Comparison of ENCODE assay signal across 10 cellular contexts in genomic region chr11:616320-617220, GRCh38. TPM values are rescaled to one million over a fixed set of nuclear protein-coding genes. Genes with fewer than 3 reads are reported as not detected.
A peak's percentile ranks its signal among the peaks of the same experiment; 100 is the strongest.
DNase-seq lines count a peak whose midpoint lies in the region; ATAC-seq, FAIRE-seq and TF ChIP-seq lines count a peak whose summit lies in the region.
"Had no signal": no experiment of that assay in that cellular context is flagged by ENCODE, and none has a peak within 500 bp of the region (broad histone marks: within the 10 kb centered on the region; RNA-seq: fewer than 3 reads in every experiment).

No MANE protein-coding gene starts in this region.

- TF ChIP-seq RAD21 in HepG2 (CRISPR knock-in tag; IDR thresholded peaks at IDR 0.05): no peak

- H3K27me3 Mint-ChIP-seq in activated CD4-positive, alpha-beta T cell treated with anti-CD3 and anti-CD28 coated beads, Interleukin-2, amount 10 ng/mL, durations not matched to agents 7 days and 5 days: no peaks in the 10 kb centered on the region
- no peaks in the 10 kb centered on the region for H3K27me3 Mint-ChIP-seq in activated naive CD8-positive, alpha-beta T cell treated with anti-CD3 and anti-CD28 coated beads for 36 hours

- POLR2A ChIA-PET in activated CD4-positive, alpha-beta T cell treated with anti-CD3 and anti-CD28 coated beads, Interleukin-2, amount 10 ng/mL, durations not matched to agents 7 days and 5 days (lab: Charles Lee): interaction anchor here (0.6 kb wide), 1 partner anchor 300 kb away, joined by 5 read pairs; no protein-coding TSS in a partner anchor
- POLR2A ChIA-PET in HepG2 (lab: Yijun Ruan, JAX): no interaction called here

- ATAC-seq in HepG2 (no peak), HG03139 (IDR thresholded peaks at IDR 0.05; ENCODE audit: unreplicated experiment) (no peak), foreskin keratinocyte (no peak)

- DNase-seq in activated CD4-positive, alpha-beta T cell treated with anti-CD3 and anti-CD28 coated beads, Interleukin-2, amount 10 ng/mL, durations not matched to agents 7 days and 5 days: no peak
- no peak for DNase-seq in activated CD4-positive, alpha-beta T cell treated with anti-CD3 and anti-CD28 coated beads for 1 hour
- DNase-seq in activated naive CD8-positive, alpha-beta T cell treated with anti-CD3 and anti-CD28 coated beads for 36 hours: no peak
- no peak for DNase-seq in HepG2 (ENCODE audit: low spot score)
- DNase-seq in foreskin keratinocyte: no peak
- DNase-seq in NCI-H1417 treated with DMSO at 0.1 percent for 48 hours (lab: John Stamatoyannopoulos, UW): no peak

- in situ Hi-C loops in HepG2 (cut with HindIII; ENCODE audit: extremely low pct_ligation_motif_present, low pct_unique_long_range_greater_than_20kb): no loop called here

- CTCF ChIA-PET in activated CD4-positive, alpha-beta T cell treated with anti-CD3 and anti-CD28 coated beads, Interleukin-2, amount 10 ng/mL, durations not matched to agents 7 days and 5 days (lab: Charles Lee): interaction anchor here (0.6 to 1.5 kb wide), 3 partner anchors 9 to 366 kb away, joined by 3 read pairs; no protein-coding TSS in a partner anchor
- CTCF ChIA-PET in HepG2 (lab: Yijun Ruan, JAX; ENCODE audit: low intra/inter-chr PET ratio, low total read pairs): no interaction called here

- H3K27ac Mint-ChIP-seq in activated CD4-positive, alpha-beta T cell treated with anti-CD3 and anti-CD28 coated beads, Interleukin-2, amount 10 ng/mL, durations not matched to agents 7 days and 5 days: peak overlapping the region; percentile 95
- peak overlapping the region; percentile 94 for H3K27ac Mint-ChIP-seq in activated naive CD8-positive, alpha-beta T cell treated with anti-CD3 and anti-CD28 coated beads for 36 hours

- H3K27ac ChIP-seq in HepG2 (ENCODE audit: extremely low read length, insufficient read depth, low read length) (no peak overlapping the region), thymus (ENCODE audit: low read depth) (peak overlapping the region; percentile 98), foreskin keratinocyte (no peak overlapping the region)

- no peak overlapping the region for H3K9ac ChIP-seq in HepG2 (ENCODE audit: insufficient read depth, low read depth, low read length)

- H2AFZ ChIP-seq in HepG2 (ENCODE audit: low read length): no peak overlapping the region

- 96% methylated on average over 33 of the region's 39 CpGs for WGBS in HepG2 (ENCODE audit: low lambda C conversion rate)
- 59% methylated on average over 39 of the region's 39 CpGs for WGBS in thymus

- H3K4me3 ChIP-seq in HepG2 (replicated peaks in 1 of 3; ENCODE audit: insufficient read depth in 1 of 3, low read depth in 2 of 3, low read length in 3 of 3) (no peak overlapping the region), thymus (ENCODE audit: low read length) (peak overlapping the region; percentile 94)

- H3K4me1 ChIP-seq in HepG2 (ENCODE audit: insufficient read depth, low read length) (no peaks in the 10 kb centered on the region), thymus (ENCODE audit: control insufficient read depth, insufficient read depth, low read length) (peaks cover 9% of the 10 kb centered on the region), foreskin keratinocyte (peaks cover 9% of the 10 kb centered on the region)

- peaks cover 3% of the 10 kb centered on the region; the same call in 1 of the 2 replicates for H4K20me1 ChIP-seq in HepG2 (ENCODE audit: insufficient read depth, low read length)

- peaks cover 25% of the 10 kb centered on the region for H3K4me1 Mint-ChIP-seq in activated CD4-positive, alpha-beta T cell treated with anti-CD3 and anti-CD28 coated beads, Interleukin-2, amount 10 ng/mL, durations not matched to agents 7 days and 5 days
- H3K4me1 Mint-ChIP-seq in activated naive CD8-positive, alpha-beta T cell treated with anti-CD3 and anti-CD28 coated beads for 36 hours: peaks cover 10% of the 10 kb centered on the region

- no peaks in the 10 kb centered on the region for H3K79me2 ChIP-seq in HepG2 (ENCODE audit: insufficient read depth, low read length)

- H3K36me3 ChIP-seq in HepG2 (replicated peaks in 1 of 2; ENCODE audit: control insufficient read depth in 1 of 2, insufficient read depth in 2 of 2, low read length in 2 of 2) (peaks cover 12 to 33% of the 10 kb centered on the region in 2 experiments; a peak in 4 of 5 replicates), thymus (ENCODE audit: control insufficient read depth, insufficient read depth) (peaks cover 36% of the 10 kb centered on the region)

- FAIRE-seq in HepG2 (lab: Jason Lieb, UNC): no peak

- peak overlapping the region; percentile 91 for H3K4me3 Mint-ChIP-seq in activated CD4-positive, alpha-beta T cell treated with anti-CD3 and anti-CD28 coated beads, Interleukin-2, amount 10 ng/mL, durations not matched to agents 7 days and 5 days
- H3K4me3 Mint-ChIP-seq in activated naive CD8-positive, alpha-beta T cell treated with anti-CD3 and anti-CD28 coated beads for 36 hours: peak overlapping the region; percentile 85

- H3K9me3 Mint-ChIP-seq in activated CD4-positive, alpha-beta T cell treated with anti-CD3 and anti-CD28 coated beads, Interleukin-2, amount 10 ng/mL, durations not matched to agents 7 days and 5 days: no peaks in the 10 kb centered on the region
- H3K9me3 Mint-ChIP-seq in activated naive CD8-positive, alpha-beta T cell treated with anti-CD3 and anti-CD28 coated beads for 36 hours: no peaks in the 10 kb centered on the region

- H3K9me3 ChIP-seq in HepG2 (ENCODE audit: low read length) (no peaks in the 10 kb centered on the region), thymus (ENCODE audit: control insufficient read depth) (no peaks in the 10 kb centered on the region)

- no TSS peak for BruUV-seq in HepG2 (replicated peaks; lab: Mats Ljungman, UMichigan)

- intact Hi-C loops in HepG2 (cut with micrococcal nuclease; ENCODE audit: unreplicated experiment): loop anchor here (10.0 kb wide), 1 partner anchor 62 kb away; no protein-coding TSS in a partner anchor

- H3K4me2 ChIP-seq in HepG2 (ENCODE audit: low read depth, low read length): no peak overlapping the region

- no peak for TF ChIP-seq CTCF in HepG2 (CRISPR knock-in tag; IDR thresholded peaks at IDR 0.05)
- no peak for TF ChIP-seq CTCF in foreskin keratinocyte (conservative IDR thresholded peaks at IDR 0.05)

- H3K36me3 Mint-ChIP-seq in activated CD4-positive, alpha-beta T cell treated with anti-CD3 and anti-CD28 coated beads, Interleukin-2, amount 10 ng/mL, durations not matched to agents 7 days and 5 days (ENCODE audit: low read depth): peaks cover 27% of the 10 kb centered on the region
- peaks cover 10% of the 10 kb centered on the region for H3K36me3 Mint-ChIP-seq in activated naive CD8-positive, alpha-beta T cell treated with anti-CD3 and anti-CD28 coated beads for 36 hours

- TF ChIP-seq EP300 in HepG2 (IDR thresholded peaks at IDR 0.05; ENCODE audit: low read depth in 2 of 2, low read length in 2 of 2) (no peak), HepG2 (CRISPR knock-in tag; IDR thresholded peaks at IDR 0.05; ENCODE audit: borderline replicate concordance) (no peak)

- no peak; a peak in 1 of 4 replicates for TF ChIP-seq POLR2A in HepG2 (IDR thresholded peaks at IDR 0.05; ENCODE audit: insufficient read depth in 1 of 2, low read depth in 2 of 2, low read length in 2 of 2)

- H3K27me3 ChIP-seq in HepG2 (ENCODE audit: control insufficient read depth in 1 of 2, insufficient read depth in 2 of 2, low read length in 2 of 2) (no peaks in the 10 kb centered on the region), thymus (ENCODE audit: control insufficient read depth, insufficient read depth) (no peaks in the 10 kb centered on the region), foreskin keratinocyte (no peaks in the 10 kb centered on the region)

RNA-seq across cellular contexts. Expression of gene IRF7, which starts 0.8 kb away (rescaled TPM):
- total RNA-seq in activated CD4-positive, alpha-beta T cell treated with anti-CD3 and anti-CD28 coated beads, Interleukin-2, amount 10 ng/mL, durations not matched to agents 7 days and 5 days: 100 to 1,000 TPM; 152 to 154 TPM
- total RNA-seq in activated naive CD8-positive, alpha-beta T cell treated with anti-CD3 and anti-CD28 coated beads for 36 hours: 10 to 100 TPM; 60.6 to 61.2 TPM
- not detected in 2 replicates for total RNA-seq in HepG2 (2016; rRNA removed; fragmentation: Illumina TruSeq; extraction: Trizol)
- not detected in 2 replicates for total RNA-seq in HepG2 (2016; cell fraction: cytosol; rRNA removed; fragmentation: Illumina TruSeq; extraction: Trizol; ENCODE audit: low read depth)
- not detected in 2 replicates for total RNA-seq in HepG2 (2016; cell fraction: insoluble cytoplasmic fraction; rRNA removed; fragmentation: Illumina TruSeq; extraction: Trizol)
- total RNA-seq in HepG2 (2016; cell fraction: membrane; rRNA removed; fragmentation: Illumina TruSeq; extraction: Trizol): not detected in 2 replicates
- not detected in 2 replicates for total RNA-seq in HepG2 (2016; cell fraction: nucleus; rRNA removed; fragmentation: Illumina TruSeq; extraction: Trizol)
- 0.04 TPM in 1 of 2 replicates, not detected in the other for polyA plus RNA-seq in HepG2 (2011; rRNA removed)
- polyA plus RNA-seq in HepG2 (2011; cell fraction: cytosol; rRNA removed): 0.03 TPM in 1 of 2 replicates, not detected in the other
- 0.47 and 0.69 TPM in 2 replicates for polyA plus RNA-seq in HepG2 (2011; cell fraction: nucleus; rRNA removed)
- polyA plus RNA-seq in HepG2 (2012): 0.42 and 0.91 TPM in 2 replicates
- polyA plus RNA-seq in HepG2 (2016; cell fraction: cytosol; fragmentation: Illumina TruSeq; extraction: Trizol; ENCODE audit: low read depth): not detected in 2 replicates
- polyA plus RNA-seq in HepG2 (2016; cell fraction: insoluble cytoplasmic fraction; fragmentation: Illumina TruSeq; extraction: Trizol; ENCODE audit: low read depth): not detected in 2 replicates
- polyA plus RNA-seq in HepG2 (2016; cell fraction: membrane; fragmentation: Illumina TruSeq; extraction: Trizol; ENCODE audit: low read depth): not detected in 2 replicates
- not detected in 2 replicates for polyA plus RNA-seq in HepG2 (2016; cell fraction: nucleus; fragmentation: Illumina TruSeq; extraction: Trizol; ENCODE audit: insufficient read depth, low read depth)
- 3.8 TPM in 1 of 2 replicates, not detected in the other for polyA minus RNA-seq in HepG2 (2011; rRNA and poly(A)+ RNA removed; ENCODE audit: low replicate concordance)
- polyA minus RNA-seq in HepG2 (2011; cell fraction: cytosol; rRNA and poly(A)+ RNA removed): not detected in 2 replicates
- not detected in 2 replicates for polyA minus RNA-seq in HepG2 (2011; cell fraction: nucleus; rRNA and poly(A)+ RNA removed)
- polyA plus RNA-seq in thymus: 102 TPM
- 52.1 and 66.7 TPM in 2 replicates for total RNA-seq in foreskin keratinocyte
- polyA plus RNA-seq in foreskin keratinocyte: 54.0 and 66.9 TPM in 2 replicates

RNA-seq across cellular contexts. Expression of gene CDHR5, which starts 8.2 kb away (rescaled TPM):
- total RNA-seq in activated CD4-positive, alpha-beta T cell treated with anti-CD3 and anti-CD28 coated beads, Interleukin-2, amount 10 ng/mL, durations not matched to agents 7 days and 5 days: not detected
- total RNA-seq in activated naive CD8-positive, alpha-beta T cell treated with anti-CD3 and anti-CD28 coated beads for 36 hours: not detected
- 0.21 and 0.46 TPM in 2 replicates for total RNA-seq in HepG2 (2016; rRNA removed; fragmentation: Illumina TruSeq; extraction: Trizol)
- 0.09 TPM in 1 of 2 replicates, not detected in the other for total RNA-seq in HepG2 (2016; cell fraction: cytosol; rRNA removed; fragmentation: Illumina TruSeq; extraction: Trizol; ENCODE audit: low read depth)
- 0.52 TPM in 1 of 2 replicates, not detected in the other for total RNA-seq in HepG2 (2016; cell fraction: insoluble cytoplasmic fraction; rRNA removed; fragmentation: Illumina TruSeq; extraction: Trizol)
- total RNA-seq in HepG2 (2016; cell fraction: membrane; rRNA removed; fragmentation: Illumina TruSeq; extraction: Trizol): 0.25 and 0.52 TPM in 2 replicates
- total RNA-seq in HepG2 (2016; cell fraction: nucleus; rRNA removed; fragmentation: Illumina TruSeq; extraction: Trizol): 0.65 and 0.72 TPM in 2 replicates
- polyA plus RNA-seq in HepG2 (2011; rRNA removed): 0.68 and 0.71 TPM in 2 replicates
- 0.19 and 0.67 TPM in 2 replicates for polyA plus RNA-seq in HepG2 (2011; cell fraction: cytosol; rRNA removed)
- 1.8 and 3.5 TPM in 2 replicates for polyA plus RNA-seq in HepG2 (2011; cell fraction: nucleus; rRNA removed)
- polyA plus RNA-seq in HepG2 (2012): 0.37 and 0.71 TPM in 2 replicates
- polyA plus RNA-seq in HepG2 (2016; cell fraction: cytosol; fragmentation: Illumina TruSeq; extraction: Trizol; ENCODE audit: low read depth): 0.06 and 0.12 TPM in 2 replicates
- 0.70 and 0.90 TPM in 2 replicates for polyA plus RNA-seq in HepG2 (2016; cell fraction: insoluble cytoplasmic fraction; fragmentation: Illumina TruSeq; extraction: Trizol; ENCODE audit: low read depth)
- 0.11 and 0.40 TPM in 2 replicates for polyA plus RNA-seq in HepG2 (2016; cell fraction: membrane; fragmentation: Illumina TruSeq; extraction: Trizol; ENCODE audit: low read depth)
- 3.1 and 3.6 TPM in 2 replicates for polyA plus RNA-seq in HepG2 (2016; cell fraction: nucleus; fragmentation: Illumina TruSeq; extraction: Trizol; ENCODE audit: insufficient read depth, low read depth)
- polyA minus RNA-seq in HepG2 (2011; rRNA and poly(A)+ RNA removed; ENCODE audit: low replicate concordance): 0.62 TPM in 1 of 2 replicates, not detected in the other
- polyA minus RNA-seq in HepG2 (2011; cell fraction: cytosol; rRNA and poly(A)+ RNA removed): 0.40 TPM in 1 of 2 replicates, not detected in the other
- polyA minus RNA-seq in HepG2 (2011; cell fraction: nucleus; rRNA and poly(A)+ RNA removed): 0.26 and 0.75 TPM in 2 replicates
- 0.05 TPM for polyA plus RNA-seq in thymus
- not detected in 2 replicates for total RNA-seq in foreskin keratinocyte
- not detected in 2 replicates for polyA plus RNA-seq in foreskin keratinocyte
- total RNA-seq: pulmonary artery endothelial cell had no signal

RNA-seq across cellular contexts. Expression of gene SCT, which starts 10.4 kb away (rescaled TPM):
- total RNA-seq in activated CD4-positive, alpha-beta T cell treated with anti-CD3 and anti-CD28 coated beads, Interleukin-2, amount 10 ng/mL, durations not matched to agents 7 days and 5 days: not detected
- not detected for total RNA-seq in activated naive CD8-positive, alpha-beta T cell treated with anti-CD3 and anti-CD28 coated beads for 36 hours
- total RNA-seq in HepG2 (2016; rRNA removed; fragmentation: Illumina TruSeq; extraction: Trizol) (not detected in 2 replicates), foreskin keratinocyte (not detected in 2 replicates)
- total RNA-seq in HepG2 (2016; cell fraction: cytosol; rRNA removed; fragmentation: Illumina TruSeq; extraction: Trizol; ENCODE audit: low read depth): not detected in 2 replicates
- not detected in 2 replicates for total RNA-seq in HepG2 (2016; cell fraction: insoluble cytoplasmic fraction; rRNA removed; fragmentation: Illumina TruSeq; extraction: Trizol)
- not detected in 2 replicates for total RNA-seq in HepG2 (2016; cell fraction: membrane; rRNA removed; fragmentation: Illumina TruSeq; extraction: Trizol)
- not detected in 2 replicates for total RNA-seq in HepG2 (2016; cell fraction: nucleus; rRNA removed; fragmentation: Illumina TruSeq; extraction: Trizol)
- polyA plus RNA-seq in HepG2 (2011; rRNA removed) (not detected in 2 replicates), thymus (0.25 TPM), foreskin keratinocyte (not detected in 2 replicates)
- not detected in 2 replicates for polyA plus RNA-seq in HepG2 (2011; cell fraction: cytosol; rRNA removed)
- not detected in 2 replicates for polyA plus RNA-seq in HepG2 (2011; cell fraction: nucleus; rRNA removed)
- polyA plus RNA-seq in HepG2 (2012): not detected in 2 replicates
- polyA plus RNA-seq in HepG2 (2016; cell fraction: cytosol; fragmentation: Illumina TruSeq; extraction: Trizol; ENCODE audit: low read depth): not detected in 2 replicates
- polyA plus RNA-seq in HepG2 (2016; cell fraction: insoluble cytoplasmic fraction; fragmentation: Illumina TruSeq; extraction: Trizol; ENCODE audit: low read depth): not detected in 2 replicates
- not detected in 2 replicates for polyA plus RNA-seq in HepG2 (2016; cell fraction: membrane; fragmentation: Illumina TruSeq; extraction: Trizol; ENCODE audit: low read depth)
- not detected in 2 replicates for polyA plus RNA-seq in HepG2 (2016; cell fraction: nucleus; fragmentation: Illumina TruSeq; extraction: Trizol; ENCODE audit: insufficient read depth, low read depth)
- polyA minus RNA-seq in HepG2 (2011; rRNA and poly(A)+ RNA removed; ENCODE audit: low replicate concordance): not detected in 2 replicates
- polyA minus RNA-seq in HepG2 (2011; cell fraction: cytosol; rRNA and poly(A)+ RNA removed): not detected in 2 replicates
- not detected in 2 replicates for polyA minus RNA-seq in HepG2 (2011; cell fraction: nucleus; rRNA and poly(A)+ RNA removed)
- total RNA-seq: NCI-H460, pulmonary artery endothelial cell had no signal

RNA-seq across cellular contexts. Expression of gene DRD4, which starts 20.5 kb away (rescaled TPM):
- under 1 TPM; 0.21 to 0.30 TPM for total RNA-seq in activated CD4-positive, alpha-beta T cell treated with anti-CD3 and anti-CD28 coated beads, Interleukin-2, amount 10 ng/mL, durations not matched to agents 7 days and 5 days
- under 1 TPM; 0.26 to 0.37 TPM for total RNA-seq in activated naive CD8-positive, alpha-beta T cell treated with anti-CD3 and anti-CD28 coated beads for 36 hours
- total RNA-seq in HepG2 (2016; rRNA removed; fragmentation: Illumina TruSeq; extraction: Trizol): 0.13 TPM in 1 of 2 replicates, not detected in the other
- not detected in 2 replicates for total RNA-seq in HepG2 (2016; cell fraction: cytosol; rRNA removed; fragmentation: Illumina TruSeq; extraction: Trizol; ENCODE audit: low read depth)
- total RNA-seq in HepG2 (2016; cell fraction: insoluble cytoplasmic fraction; rRNA removed; fragmentation: Illumina TruSeq; extraction: Trizol): not detected in 2 replicates
- 0.15 TPM in 1 of 2 replicates, not detected in the other for total RNA-seq in HepG2 (2016; cell fraction: membrane; rRNA removed; fragmentation: Illumina TruSeq; extraction: Trizol)
- total RNA-seq in HepG2 (2016; cell fraction: nucleus; rRNA removed; fragmentation: Illumina TruSeq; extraction: Trizol): not detected in 2 replicates
- 0.09 TPM in 2 replicates for polyA plus RNA-seq in HepG2 (2011; rRNA removed)
- polyA plus RNA-seq in HepG2 (2011; cell fraction: cytosol; rRNA removed): 0.11 TPM in 1 of 2 replicates, not detected in the other
- polyA plus RNA-seq in HepG2 (2011; cell fraction: nucleus; rRNA removed): 1.3 and 1.6 TPM in 2 replicates
- 0.60 and 0.79 TPM in 2 replicates for polyA plus RNA-seq in HepG2 (2012)
- polyA plus RNA-seq in HepG2 (2016; cell fraction: cytosol; fragmentation: Illumina TruSeq; extraction: Trizol; ENCODE audit: low read depth): 0.18 and 0.26 TPM in 2 replicates
- polyA plus RNA-seq in HepG2 (2016; cell fraction: insoluble cytoplasmic fraction; fragmentation: Illumina TruSeq; extraction: Trizol; ENCODE audit: low read depth): 0.16 and 0.24 TPM in 2 replicates
- 0.22 and 0.28 TPM in 2 replicates for polyA plus RNA-seq in HepG2 (2016; cell fraction: membrane; fragmentation: Illumina TruSeq; extraction: Trizol; ENCODE audit: low read depth)
- polyA plus RNA-seq in HepG2 (2016; cell fraction: nucleus; fragmentation: Illumina TruSeq; extraction: Trizol; ENCODE audit: insufficient read depth, low read depth): 1.4 and 1.5 TPM in 2 replicates
- polyA minus RNA-seq in HepG2 (2011; rRNA and poly(A)+ RNA removed; ENCODE audit: low replicate concordance): 0.42 TPM in 1 of 2 replicates, not detected in the other
- polyA minus RNA-seq in HepG2 (2011; cell fraction: cytosol; rRNA and poly(A)+ RNA removed): not detected in 2 replicates
- polyA minus RNA-seq in HepG2 (2011; cell fraction: nucleus; rRNA and poly(A)+ RNA removed): 0.26 and 0.50 TPM in 2 replicates
- polyA plus RNA-seq in thymus: 0.82 TPM
- total RNA-seq in foreskin keratinocyte: not detected in 2 replicates
- 0.10 TPM in 1 of 2 replicates, not detected in the other for polyA plus RNA-seq in foreskin keratinocyte
- total RNA-seq: pulmonary artery endothelial cell had no signal

RNA-seq across cellular contexts. Expression of gene PHRF1, which starts 40.3 kb away (rescaled TPM):
- total RNA-seq in activated CD4-positive, alpha-beta T cell treated with anti-CD3 and anti-CD28 coated beads, Interleukin-2, amount 10 ng/mL, durations not matched to agents 7 days and 5 days: 10 to 100 TPM; 46.8 to 48.6 TPM
- total RNA-seq in activated naive CD8-positive, alpha-beta T cell treated with anti-CD3 and anti-CD28 coated beads for 36 hours: 10 to 100 TPM; 42.3 to 44.3 TPM
- total RNA-seq in HepG2 (2016; rRNA removed; fragmentation: Illumina TruSeq; extraction: Trizol) (13.7 and 16.7 TPM in 2 replicates), foreskin keratinocyte (28.4 and 30.4 TPM in 2 replicates)
- 7.4 and 7.9 TPM in 2 replicates for total RNA-seq in HepG2 (2016; cell fraction: cytosol; rRNA removed; fragmentation: Illumina TruSeq; extraction: Trizol; ENCODE audit: low read depth)
- total RNA-seq in HepG2 (2016; cell fraction: insoluble cytoplasmic fraction; rRNA removed; fragmentation: Illumina TruSeq; extraction: Trizol): 10.7 and 17.0 TPM in 2 replicates
- 5.1 and 6.1 TPM in 2 replicates for total RNA-seq in HepG2 (2016; cell fraction: membrane; rRNA removed; fragmentation: Illumina TruSeq; extraction: Trizol)
- total RNA-seq in HepG2 (2016; cell fraction: nucleus; rRNA removed; fragmentation: Illumina TruSeq; extraction: Trizol): 10.8 and 14.2 TPM in 2 replicates
- polyA plus RNA-seq in HepG2 (2011; rRNA removed) (8.2 and 11.2 TPM in 2 replicates), thymus (23.7 TPM), foreskin keratinocyte (14.2 and 15.1 TPM in 2 replicates)
- polyA plus RNA-seq in HepG2 (2011; cell fraction: cytosol; rRNA removed): 4.8 and 7.0 TPM in 2 replicates
- 30.1 and 30.7 TPM in 2 replicates for polyA plus RNA-seq in HepG2 (2011; cell fraction: nucleus; rRNA removed)
- 7.4 and 8.1 TPM in 2 replicates for polyA plus RNA-seq in HepG2 (2012)
- 1.6 and 1.8 TPM in 2 replicates for polyA plus RNA-seq in HepG2 (2016; cell fraction: cytosol; fragmentation: Illumina TruSeq; extraction: Trizol; ENCODE audit: low read depth)
- polyA plus RNA-seq in HepG2 (2016; cell fraction: insoluble cytoplasmic fraction; fragmentation: Illumina TruSeq; extraction: Trizol; ENCODE audit: low read depth): 10.7 and 13.7 TPM in 2 replicates
- polyA plus RNA-seq in HepG2 (2016; cell fraction: membrane; fragmentation: Illumina TruSeq; extraction: Trizol; ENCODE audit: low read depth): 2.1 and 2.5 TPM in 2 replicates
- polyA plus RNA-seq in HepG2 (2016; cell fraction: nucleus; fragmentation: Illumina TruSeq; extraction: Trizol; ENCODE audit: insufficient read depth, low read depth): 25.7 and 27.7 TPM in 2 replicates
- 13.6 and 18.7 TPM in 2 replicates for polyA minus RNA-seq in HepG2 (2011; rRNA and poly(A)+ RNA removed; ENCODE audit: low replicate concordance)
- polyA minus RNA-seq in HepG2 (2011; cell fraction: cytosol; rRNA and poly(A)+ RNA removed): 7.8 and 7.9 TPM in 2 replicates
- polyA minus RNA-seq in HepG2 (2011; cell fraction: nucleus; rRNA and poly(A)+ RNA removed): 17.4 and 19.9 TPM in 2 replicates

Comparison
In these comparisons a context has a peak if more than half of its experiments do, and no peak if none do; other contexts are left out.
1. RNA of gene IRF7, which starts 0.8 kb away (total RNA-seq): 152 to 154 TPM in activated CD4-positive, alpha-beta T cell treated with anti-CD3 and anti-CD28 coated beads, Interleukin-2, amount 10 ng/mL, durations not matched to agents 7 days and 5 days, 60.6 to 61.2 TPM in activated naive CD8-positive, alpha-beta T cell treated with anti-CD3 and anti-CD28 coated beads for 36 hours and 52.1 to 66.7 TPM in foreskin keratinocyte; not detected in HepG2; every median in the first group is over 10 times any median in the second.